7 cellular contexts compared by ENCODE assay signal in the genomic region with DNA sequence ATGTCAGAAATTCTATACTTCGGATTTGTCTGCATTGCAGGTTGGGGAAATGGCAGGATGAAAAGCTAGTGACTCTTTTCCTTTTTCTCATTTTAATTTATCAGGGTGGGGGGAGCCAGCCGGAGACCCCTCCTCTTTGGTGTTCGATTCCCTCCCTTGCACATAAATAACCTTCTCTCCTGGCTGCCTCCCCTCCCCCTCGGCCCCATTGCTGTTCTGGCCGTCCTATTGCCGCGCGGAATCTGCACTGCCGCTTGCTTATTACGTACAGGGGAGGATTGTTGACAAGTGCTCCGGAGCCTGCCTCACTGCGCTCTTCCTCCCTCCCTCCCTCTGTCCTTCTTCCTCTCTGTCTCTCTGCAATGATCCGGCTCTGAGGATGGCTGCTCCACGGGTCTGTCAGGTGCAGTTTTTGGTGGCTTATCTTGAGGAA.
A peak's percentile ranks its signal among the peaks of the same experiment; 100 is the strongest.
DNase-seq lines count a peak whose midpoint lies in the region; ATAC-seq, FAIRE-seq and TF ChIP-seq lines count a peak whose summit lies in the region.

No MANE protein-coding gene starts in this region.

- H3K27ac ChIP-seq in GM23338 (ENCODE audit: low read depth): no peak overlapping the region
- H3K27ac ChIP-seq in HepG2 (ENCODE audit: extremely low read length, insufficient read depth, low read length): no peak overlapping the region
- no peak overlapping the region for H3K27ac ChIP-seq in stomach smooth muscle (ENCODE audit: low read length)

- H3K27ac Mint-ChIP-seq in GM23338: no peak overlapping the region

- POLR2A ChIA-PET in HepG2 (lab: Yijun Ruan, JAX): no interaction called here

- H4K20me1 ChIP-seq in GM23338 (replicated peaks; ENCODE audit: insufficient read depth) (peaks cover 98% of the 10 kb centered on the region), HepG2 (ENCODE audit: insufficient read depth, low read length) (peaks cover 9% of the 10 kb centered on the region; the same call in 1 of the 2 replicates)

- no peak overlapping the region for H2AFZ ChIP-seq in GM23338
- no peak overlapping the region for H2AFZ ChIP-seq in HepG2 (ENCODE audit: low read length)

- peak overlapping the region; percentile 61; the same call in 2 of the 3 replicates for H3K4me3 Mint-ChIP-seq in GM23338

- H3K9me3 ChIP-seq in HepG2 (ENCODE audit: low read length): no peaks in the 10 kb centered on the region
- H3K9me3 ChIP-seq in stomach smooth muscle (ENCODE audit: control insufficient read depth in 2 of 2, low read length in 2 of 2): no peaks in the 10 kb centered on the region

- no peaks in the 10 kb centered on the region for H3K36me3 ChIP-seq in GM23338 (ENCODE audit: insufficient read depth)
- no peaks in the 10 kb centered on the region; a peak in 1 of 5 replicates for H3K36me3 ChIP-seq in HepG2 (replicated peaks in 1 of 2; ENCODE audit: control insufficient read depth in 1 of 2, insufficient read depth in 2 of 2, low read length in 2 of 2)
- no peaks in the 10 kb centered on the region for H3K36me3 ChIP-seq in stomach smooth muscle (ENCODE audit: control insufficient read depth in 2 of 2, insufficient read depth in 2 of 2, low read length in 2 of 2)

- H3K9ac ChIP-seq in HepG2 (ENCODE audit: insufficient read depth, low read depth, low read length) (no peak overlapping the region), stomach smooth muscle (ENCODE audit: low read length in 2 of 2) (peak overlapping the region in 1 of 2 donors; percentile 29)

- FAIRE-seq in HepG2 (lab: Jason Lieb, UNC): no peak

- WGBS in HepG2 (ENCODE audit: low lambda C conversion rate): 87% methylated on average over 14 of the region's 14 CpGs

- CTCF ChIA-PET in HepG2 (lab: Yijun Ruan, JAX; ENCODE audit: low intra/inter-chr PET ratio, low total read pairs): no interaction called here

- ATAC-seq in GM23338 (peak; percentile 44), HepG2 (peak; percentile 33; the same call in 1 of the 3 replicates)

- H3K4me1 Mint-ChIP-seq in GM23338: peaks cover 88% of the 10 kb centered on the region

- H3K4me1 ChIP-seq in GM23338 (ENCODE audit: insufficient read depth): peaks cover 100% of the 10 kb centered on the region
- peaks cover 31% of the 10 kb centered on the region for H3K4me1 ChIP-seq in HepG2 (ENCODE audit: insufficient read depth, low read length)
- peaks cover 26% of the 10 kb centered on the region for H3K4me1 ChIP-seq in stomach smooth muscle (ENCODE audit: control insufficient read depth, insufficient read depth, low read length)

- no peaks in the 10 kb centered on the region; the same call in 2 of the 3 replicates for H3K9me3 Mint-ChIP-seq in GM23338

- H3K79me2 ChIP-seq in GM23338 (replicated peaks; ENCODE audit: insufficient read depth) (peaks cover 100% of the 10 kb centered on the region), HepG2 (ENCODE audit: insufficient read depth, low read length) (peaks cover 15% of the 10 kb centered on the region)

- TF ChIP-seq EP300 in HepG2 (IDR thresholded peaks at IDR 0.05; ENCODE audit: low read depth in 2 of 2, low read length in 2 of 2) (no peak), HepG2 (CRISPR knock-in tag; IDR thresholded peaks at IDR 0.05; ENCODE audit: borderline replicate concordance) (no peak)

- intact Hi-C loops in HepG2 (cut with micrococcal nuclease; ENCODE audit: unreplicated experiment): loop anchor here (5.0 kb wide), 1 partner anchor 497 kb away; no protein-coding TSS in a partner anchor

- in situ Hi-C loops in HepG2 (cut with HindIII; ENCODE audit: extremely low pct_ligation_motif_present, low pct_unique_long_range_greater_than_20kb): no loop called here

- H3K27me3 ChIP-seq in GM23338 (ENCODE audit: insufficient read depth) (no peaks in the 10 kb centered on the region), HepG2 (ENCODE audit: control insufficient read depth in 1 of 2, insufficient read depth in 2 of 2, low read length in 2 of 2) (no peaks in the 10 kb centered on the region), stomach smooth muscle (ENCODE audit: control insufficient read depth in 1 of 2, insufficient read depth in 2 of 2, low read length in 2 of 2) (no peaks in the 10 kb centered on the region)

- DNase-seq in GM23338 (ENCODE audit: low spot score) (peak; percentile 64), NCI-H82 (lab: John Stamatoyannopoulos, UW) (peak; percentile 95), cardiac fibroblast (ENCODE audit: low read depth in 2 of 2) (peak; percentile 35 to 44), HepG2 (ENCODE audit: low spot score) (no peak), GM19238 (ENCODE audit: insufficient read length, low spot score) (no peak), ecto neural progenitor cell (ENCODE audit: low spot score) (no peak)

- TF ChIP-seq POLR2A in HepG2 (IDR thresholded peaks at IDR 0.05; ENCODE audit: insufficient read depth in 1 of 2, low read depth in 2 of 2, low read length in 2 of 2): no peak

- no TSS peak for BruUV-seq in HepG2 (replicated peaks; lab: Mats Ljungman, UMichigan)

- H3K36me3 Mint-ChIP-seq in GM23338 (ENCODE audit: low read depth): no peaks in the 10 kb centered on the region

- H3K4me3 ChIP-seq in GM23338 (peak overlapping the region; percentile 34), cardiac fibroblast (replicated peaks in 1 of 2; ENCODE audit: low read depth in 2 of 2, low read length in 2 of 2) (peak overlapping the region; percentile 25 to 35), HepG2 (replicated peaks in 1 of 3; ENCODE audit: insufficient read depth in 1 of 3, low read depth in 2 of 3, low read length in 3 of 3) (no peak overlapping the region), stomach smooth muscle (ENCODE audit: low read length in 2 of 2) (peak overlapping the region; percentile 59 to 68)

- H3K27me3 Mint-ChIP-seq in GM23338 (ENCODE audit: insufficient read depth, low read depth, poor library complexity): peaks cover 26% of the 10 kb centered on the region

- TF ChIP-seq RAD21 in HepG2 (CRISPR knock-in tag; IDR thresholded peaks at IDR 0.05): no peak

- no peaks in the 10 kb centered on the region for H3K9me2 ChIP-seq in GM23338 (ENCODE audit: insufficient read depth)

- TF ChIP-seq CTCF in GM23338 (conservative IDR thresholded peaks at IDR 0.05; ENCODE audit: low read depth in 2 of 2) (no peak), cardiac fibroblast (IDR thresholded peaks at IDR 0.05; ENCODE audit: low read depth, low read length) (no peak), HepG2 (CRISPR knock-in tag; IDR thresholded peaks at IDR 0.05) (no peak)

- H3F3A ChIP-seq in GM23338 (replicated peaks; ENCODE audit: low read depth): peaks cover 6% of the 10 kb centered on the region; the same call in 1 of the 2 replicates

- H3K4me2 ChIP-seq in GM23338 (peak overlapping the region; percentile 55), HepG2 (ENCODE audit: low read depth, low read length) (no peak overlapping the region)

TF ChIP-seq in GM23338, 12 proteins besides CTCF, POLR2A, EP300 and RAD21 (continues in another document):
- TF ChIP-seq CREB1 (CRISPR knock-in tag; IDR thresholded peaks at IDR 0.05; ENCODE audit: low read depth): peak; percentile 44
- TF ChIP-seq, protein P1, sequence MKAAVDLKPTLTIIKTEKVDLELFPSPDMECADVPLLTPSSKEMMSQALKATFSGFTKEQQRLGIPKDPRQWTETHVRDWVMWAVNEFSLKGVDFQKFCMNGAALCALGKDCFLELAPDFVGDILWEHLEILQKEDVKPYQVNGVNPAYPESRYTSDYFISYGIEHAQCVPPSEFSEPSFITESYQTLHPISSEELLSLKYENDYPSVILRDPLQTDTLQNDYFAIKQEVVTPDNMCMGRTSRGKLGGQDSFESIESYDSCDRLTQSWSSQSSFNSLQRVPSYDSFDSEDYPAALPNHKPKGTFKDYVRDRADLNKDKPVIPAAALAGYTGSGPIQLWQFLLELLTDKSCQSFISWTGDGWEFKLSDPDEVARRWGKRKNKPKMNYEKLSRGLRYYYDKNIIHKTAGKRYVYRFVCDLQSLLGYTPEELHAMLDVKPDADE (IDR thresholded peaks at IDR 0.05): no peak

TF ChIP-seq in HepG2, 621 proteins besides CTCF, POLR2A, EP300 and RAD21 (continues in another document):
- TF ChIP-seq ZBTB38 (CRISPR knock-in tag; IDR thresholded peaks at IDR 0.05) (0 out of 2 replicates have a peak, but pooled peaks have one; percentile 30), ZFP36L1 (CRISPR knock-in tag; IDR thresholded peaks at IDR 0.05) (no peak), GMEB1 (CRISPR knock-in tag; IDR thresholded peaks at IDR 0.05; ENCODE audit: borderline replicate concordance) (no peak)
- TF ChIP-seq, protein P2, sequence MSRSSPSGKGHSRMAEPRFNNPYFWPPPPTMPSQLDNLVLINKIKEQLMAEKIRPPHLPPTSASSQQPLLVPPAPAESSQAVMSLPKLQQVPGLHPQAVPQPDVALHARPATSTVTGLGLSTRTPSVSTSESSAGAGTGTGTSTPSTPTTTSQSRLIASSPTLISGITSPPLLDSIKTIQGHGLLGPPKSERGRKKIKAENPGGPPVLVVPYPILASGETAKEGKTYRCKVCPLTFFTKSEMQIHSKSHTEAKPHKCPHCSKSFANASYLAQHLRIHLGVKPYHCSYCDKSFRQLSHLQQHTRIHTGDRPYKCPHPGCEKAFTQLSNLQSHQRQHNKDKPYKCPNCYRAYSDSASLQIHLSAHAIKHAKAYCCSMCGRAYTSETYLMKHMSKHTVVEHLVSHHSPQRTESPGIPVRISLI (CRISPR knock-in tag; IDR thresholded peaks at IDR 0.05; ENCODE audit: borderline replicate concordance): no peak

Comparison
In these comparisons a context has a peak if more than half of its experiments do, and no peak if none do; other contexts are left out.
1. DNase-seq: peak in GM23338 (single experiment), NCI-H82 (single experiment) and cardiac fibroblast (2 of 2); none in HepG2 (single experiment), GM19238 (single experiment) and ecto neural progenitor cell (single experiment).
2. H3K4me3 ChIP-seq: peak in GM23338 (single experiment), cardiac fibroblast (2 of 2) and stomach smooth muscle (2 of 2); none in HepG2 (0 of 3).